ENCODE assay signal across 24 cellular contexts in the genomic region with DNA sequence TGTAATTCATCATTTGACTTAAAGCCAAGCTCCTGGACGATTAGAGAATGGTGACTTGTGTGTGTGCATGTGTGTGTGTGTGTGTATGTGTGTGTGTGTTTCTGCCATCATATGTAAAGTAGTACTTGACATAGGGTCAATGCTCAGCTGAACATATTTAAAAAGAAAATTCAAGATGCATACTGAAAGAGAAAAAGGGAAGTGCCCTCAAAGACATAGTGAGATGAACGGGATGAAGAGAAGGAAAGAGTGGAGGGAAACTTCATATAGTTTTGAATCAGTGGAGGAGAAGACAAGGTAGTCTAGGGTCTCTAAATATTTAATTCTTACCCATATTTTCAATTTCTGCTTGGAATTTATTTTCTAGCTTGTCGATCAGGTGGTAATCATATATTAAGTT. TPM values are rescaled to one million over a fixed set of nuclear protein-coding genes. Genes with fewer than 3 reads are reported as not detected.
"Had no signal": no experiment of that assay in that cellular context is flagged by ENCODE, and none has a peak within 500 bp of the region (broad histone marks: within the 10 kb centered on the region; RNA-seq: fewer than 3 reads in every experiment).

No MANE protein-coding gene starts in this region.

- DNase-seq: activated B cell treated with CpG ODN at 0.5 μM for 24 hours; activated CD4-positive, alpha-beta memory T cell treated with anti-CD3 and anti-CD28 coated beads for 36 hours; activated CD4-positive, alpha-beta T cell treated with anti-CD3 and anti-CD28 coated beads for 1 hour; activated CD4-positive, alpha-beta T cell treated with anti-CD3 and anti-CD28 coated beads, Interleukin-2, amount 10 ng/mL, durations not matched to agents 7 days and 5 days; activated CD8-positive, alpha-beta memory T cell treated with anti-CD3 and anti-CD28 coated beads for 24 hours; activated effector memory CD4-positive, alpha-beta T cell treated with anti-CD3 and anti-CD28 coated beads, Interleukin-2, amount 50 U/mL, for 16 hours; activated naive CD4-positive, alpha-beta T cell treated with Interleukin-2 at 50 U/mL for 16 hours; activated naive CD8-positive, alpha-beta T cell treated with anti-CD3 and anti-CD28 coated beads for 36 hours; activated T-cell treated with anti-CD3 and anti-CD28 coated beads, Interleukin-2, amount 50 U/mL, for 4 hours; brain microvascular endothelial cell; Kasumi-1; KBM-7; NCI-H1048; NCI-H146; NCI-H187 treated with DMSO at 0.1 percent for 48 hours; NCI-H2081 treated with DMSO at 0.1 percent for 48 hours; NCI-H446; NCI-H524; OCI-M1; RPMI8226 had no signal

RNA-seq across cellular contexts. Expression of a gene that starts 4.0 kb away (rescaled TPM):
- total RNA-seq: activated B cell treated with CpG ODN at 0.5 μM for 24 hours; activated CD4-positive, alpha-beta memory T cell treated with anti-CD3 and anti-CD28 coated beads for 36 hours; activated CD4-positive, alpha-beta T cell treated with anti-CD3 and anti-CD28 coated beads, Interleukin-2, amount 10 ng/mL, durations not matched to agents 7 days and 5 days; activated naive CD8-positive, alpha-beta T cell treated with anti-CD3 and anti-CD28 coated beads for 36 hours; activated T-cell treated with anti-CD3 and anti-CD28 coated beads, Interleukin-2, amount 50 U/mL, for 4 hours; cardiac muscle cell; Right ventricle myocardium inferior; SJSA1 had no signal
- polyA plus RNA-seq: cardiac muscle cell had no signal

RNA-seq across cellular contexts. Expression of a gene that starts 16.3 kb away (rescaled TPM):
- total RNA-seq: activated CD4-positive, alpha-beta memory T cell treated with anti-CD3 and anti-CD28 coated beads for 36 hours; activated CD4-positive, alpha-beta T cell treated with anti-CD3 and anti-CD28 coated beads, Interleukin-2, amount 10 ng/mL, durations not matched to agents 7 days and 5 days; activated naive CD8-positive, alpha-beta T cell treated with anti-CD3 and anti-CD28 coated beads for 36 hours; activated T-cell treated with anti-CD3 and anti-CD28 coated beads, Interleukin-2, amount 50 U/mL, for 4 hours; cardiac muscle cell; Right ventricle myocardium inferior; SJSA1 had no signal
- polyA plus RNA-seq: adipose tissue, cardiac muscle cell had no signal

RNA-seq across cellular contexts. Expression of a gene that starts 17.0 kb away (rescaled TPM):
- total RNA-seq: activated B cell treated with CpG ODN at 0.5 μM for 24 hours; activated CD4-positive, alpha-beta memory T cell treated with anti-CD3 and anti-CD28 coated beads for 36 hours; activated CD4-positive, alpha-beta T cell treated with anti-CD3 and anti-CD28 coated beads, Interleukin-2, amount 10 ng/mL, durations not matched to agents 7 days and 5 days; activated naive CD8-positive, alpha-beta T cell treated with anti-CD3 and anti-CD28 coated beads for 36 hours; activated T-cell treated with anti-CD3 and anti-CD28 coated beads, Interleukin-2, amount 50 U/mL, for 4 hours; Right ventricle myocardium inferior; SJSA1 had no signal
- polyA plus RNA-seq: cardiac muscle cell had no signal
